17 cellular contexts compared by ENCODE assay signal in the genomic region with DNA sequence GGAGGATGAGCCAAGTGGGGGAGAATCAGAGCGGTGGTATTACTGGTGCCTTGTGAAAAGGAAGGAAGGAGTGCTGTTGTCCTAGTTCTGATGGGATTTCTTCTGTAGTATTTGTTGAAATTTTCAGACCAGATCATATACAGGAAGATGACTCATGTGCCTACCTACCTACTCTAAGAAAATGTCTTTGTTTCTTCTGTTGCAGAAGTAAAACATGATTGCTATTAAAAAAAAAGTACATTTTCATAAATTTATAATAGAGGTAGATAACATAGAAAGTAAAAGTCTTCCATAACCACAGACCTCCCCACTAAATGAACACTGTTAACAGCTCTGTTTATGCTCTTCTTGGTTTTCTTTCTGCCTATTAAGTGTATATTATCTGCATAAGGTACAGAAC. TPM values are rescaled to one million over a fixed set of nuclear protein-coding genes. Genes with fewer than 3 reads are reported as not detected.
DNase-seq lines count a peak whose midpoint lies in the region; ATAC-seq and TF ChIP-seq lines count a peak whose summit lies in the region.
"Had no signal": no experiment of that assay in that cellular context is flagged by ENCODE, and none has a peak within 500 bp of the region (broad histone marks: within the 10 kb centered on the region; RNA-seq: fewer than 3 reads in every experiment).

No MANE protein-coding gene starts in this region.

- H3K27me3 ChIP-seq in osteoblast (ENCODE audit: insufficient read depth, low read length), result no peaks in the 10 kb centered on the region

- ATAC-seq in HG03378 (IDR thresholded peaks at IDR 0.05; ENCODE audit: unreplicated experiment), result no peak
- ATAC-seq: naive thymus-derived CD4-positive, alpha-beta T cell; Panc1 had no signal

- no peak overlapping the region for H3K4me3 ChIP-seq in osteoblast (ENCODE audit: insufficient read depth, low read length)

- no peaks in the 10 kb centered on the region for H3K36me3 ChIP-seq in osteoblast (ENCODE audit: insufficient read depth, low read length)

- peaks cover 76% of the 10 kb centered on the region for H3K79me2 ChIP-seq in osteoblast (ENCODE audit: insufficient read depth, low read length)

- TF ChIP-seq CTCF in chondrocyte (IDR thresholded peaks at IDR 0.05), result no peak
- no peak for TF ChIP-seq CTCF in osteoblast (IDR thresholded peaks at IDR 0.05; ENCODE audit: extremely low read depth, low read depth, low read length)

- peak overlapping the region; percentile 72 for H3K27ac Mint-ChIP-seq in chondrocyte (ENCODE audit: unreplicated experiment)
- H3K27ac Mint-ChIP-seq: B cell; naive thymus-derived CD4-positive, alpha-beta T cell had no signal

- H3K27ac ChIP-seq in osteoblast (ENCODE audit: low read depth, low read length), result no peak overlapping the region
- H3K27ac ChIP-seq: HL-60, WERI-Rb-1 had no signal

- no peak overlapping the region for H2AFZ ChIP-seq in osteoblast (ENCODE audit: low read length)

- no peaks in the 10 kb centered on the region for H3K36me3 Mint-ChIP-seq in chondrocyte (ENCODE audit: low read depth)

- H3K9me3 ChIP-seq in osteoblast (ENCODE audit: low read depth, low read length), result no peaks in the 10 kb centered on the region

- peaks cover 38% of the 10 kb centered on the region for H4K20me1 ChIP-seq in osteoblast (ENCODE audit: insufficient read depth, low read length)

- no peaks in the 10 kb centered on the region for H3K27me3 Mint-ChIP-seq in chondrocyte (ENCODE audit: low read depth)
- H3K27me3 Mint-ChIP-seq: B cell had no signal

- peaks cover 72% of the 10 kb centered on the region for H3K4me1 Mint-ChIP-seq in chondrocyte (ENCODE audit: low read depth)

- DNase-seq in ELR (ENCODE audit: low read depth) (peak; percentile 80), M059J (ENCODE audit: low read depth) (peak; percentile 56), chondrocyte (ENCODE audit: low spot score) (no peak), osteoblast (ENCODE audit: insufficient read length, low spot score, missing footprints) (no peak), GM03348 (ENCODE audit: low spot score) (no peak), ureter (ENCODE audit: low spot score) (no peak), HUDEP-2 (lab: John Stamatoyannopoulos, UW; ENCODE audit: unreplicated experiment in 76 of 76) (no peak)
- DNase-seq: activated naive CD4-positive, alpha-beta T cell; effector memory CD4-positive, alpha-beta T cell; naive thymus-derived CD4-positive, alpha-beta T cell; NCI-H1694 treated with DMSO at 0.1 percent for 48 hours; NCI-H510A treated with DMSO at 0.1 percent for 48 hours; WERI-Rb-1 had no signal

- peaks cover 46% of the 10 kb centered on the region for H3K4me1 ChIP-seq in osteoblast (ENCODE audit: insufficient read depth, low read length)

- H3K4me3 Mint-ChIP-seq in chondrocyte (ENCODE audit: unreplicated experiment), result no peak overlapping the region
- H3K4me3 Mint-ChIP-seq: B cell; naive thymus-derived CD4-positive, alpha-beta T cell had no signal

- no peaks in the 10 kb centered on the region for H3K9me3 Mint-ChIP-seq in chondrocyte (ENCODE audit: low read depth)
- H3K9me3 Mint-ChIP-seq: naive thymus-derived CD4-positive, alpha-beta T cell had no signal

- H3K4me2 ChIP-seq in osteoblast (ENCODE audit: insufficient read depth, low read length), result peak overlapping the region; percentile 25

RNA-seq across cellular contexts. Expression of gene SAMD4A, which starts 26.9 kb away (rescaled TPM):
- 3.8 and 7.7 TPM in 2 replicates for total RNA-seq in M059J (2014; rRNA removed; shearing (Covaris generic))
- total RNA-seq in chondrocyte (53.3 to 59.3 TPM (median 57.0 TPM) in 3 replicates), osteoblast (26.1 and 28.3 TPM in 2 replicates), ureter (56.6 TPM)

Comparison
In these comparisons a context has a peak if more than half of its experiments do, and no peak if none do; other contexts are left out.
1. DNase-seq: peak in ELR (single experiment) and M059J (single experiment); none in chondrocyte (single experiment), osteoblast (single experiment), GM03348 (single experiment), ureter (single experiment) and HUDEP-2 (0 of 76).